Comparison of ENCODE assay signal across 9 cellular contexts in the genomic region with DNA sequence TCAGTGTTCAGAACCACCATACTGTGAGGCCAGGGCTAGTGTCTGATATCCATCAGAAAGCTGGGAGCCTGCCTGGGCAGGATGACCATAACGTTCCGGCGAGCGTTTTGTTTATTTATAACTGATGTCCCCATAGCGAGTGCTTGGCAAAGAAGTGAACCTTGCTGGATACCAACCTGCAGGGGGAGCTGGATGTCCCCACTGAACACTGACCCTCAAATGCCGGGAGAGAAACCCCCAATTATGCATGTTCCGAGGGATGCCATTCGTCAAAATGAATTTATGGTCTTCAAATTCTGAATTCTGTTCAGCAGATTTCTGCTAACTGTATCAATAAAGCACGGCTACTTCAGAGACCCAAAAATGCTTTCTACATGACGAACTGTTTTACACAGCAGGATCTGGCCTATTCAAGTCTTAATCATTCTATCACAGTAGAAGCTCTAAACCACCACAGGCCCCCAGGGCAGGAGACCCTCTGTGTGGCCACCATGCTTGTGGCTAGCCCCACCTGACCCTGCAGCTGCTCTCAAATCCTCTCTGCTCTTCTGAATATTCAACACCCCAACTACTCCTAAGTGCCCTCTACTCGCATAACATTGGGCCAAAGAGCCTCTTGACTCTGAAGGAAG. TPM values are rescaled to one million over a fixed set of nuclear protein-coding genes. Genes with fewer than 3 reads are reported as not detected.
DNase-seq lines count a peak whose midpoint lies in the region; ATAC-seq and TF ChIP-seq lines count a peak whose summit lies in the region.
"Had no signal": no experiment of that assay in that cellular context is flagged by ENCODE, and none has a peak within 500 bp of the region (broad histone marks: within the 10 kb centered on the region; RNA-seq: fewer than 3 reads in every experiment).

No MANE protein-coding gene starts in this region.

- no peak overlapping the region for H2AFZ ChIP-seq in OCI-LY3 (ENCODE audit: low read depth, low read length)
- no peak overlapping the region for H2AFZ ChIP-seq in neural cell (ENCODE audit: low read depth, low read length)

- H3K9me3 ChIP-seq in OCI-LY3 (ENCODE audit: insufficient read depth, low read length), result no peaks in the 10 kb centered on the region
- no peaks in the 10 kb centered on the region for H3K9me3 ChIP-seq in neural cell (ENCODE audit: low read length)
- no peaks in the 10 kb centered on the region for H3K9me3 ChIP-seq in effector memory CD4-positive, alpha-beta T cell (ENCODE audit: control insufficient read depth, low read length)

- H4K20me1 ChIP-seq in OCI-LY3 (ENCODE audit: insufficient read depth, low read length) (no peaks in the 10 kb centered on the region), neural cell (ENCODE audit: insufficient read depth) (no peaks in the 10 kb centered on the region)

- H3K27me3 ChIP-seq in OCI-LY3 (ENCODE audit: low read depth, low read length) (no peaks in the 10 kb centered on the region), neural cell (ENCODE audit: insufficient read depth, low read depth, low read length) (no peaks in the 10 kb centered on the region)
- H3K27me3 ChIP-seq in effector memory CD4-positive, alpha-beta T cell (replicated peaks; ENCODE audit: control insufficient read depth, insufficient read depth, low read length, poor library complexity, severe bottlenecking), result no peaks in the 10 kb centered on the region

- no peak for TF ChIP-seq EP300 in neural cell (conservative IDR thresholded peaks at IDR 0.05; ENCODE audit: poor library complexity, severe bottlenecking)

- no peak overlapping the region for H3K4me2 ChIP-seq in OCI-LY3 (ENCODE audit: low read length)
- no peak overlapping the region for H3K4me2 ChIP-seq in neural cell (ENCODE audit: low read length)

- no peaks in the 10 kb centered on the region for H3K79me2 ChIP-seq in OCI-LY3 (ENCODE audit: low read length)
- no peaks in the 10 kb centered on the region for H3K79me2 ChIP-seq in neural cell (replicated peaks; ENCODE audit: insufficient read depth, low read length)

- no peaks in the 10 kb centered on the region for H3F3A ChIP-seq in neural cell (ENCODE audit: insufficient read depth, low read length, poor library complexity, severe bottlenecking)

- H3K36me3 ChIP-seq in OCI-LY3 (replicated peaks; ENCODE audit: low read depth, low read length), result peaks cover 3% of the 10 kb centered on the region
- no peaks in the 10 kb centered on the region for H3K36me3 ChIP-seq in neural cell (ENCODE audit: insufficient read depth, low read length)
- peaks cover 15% of the 10 kb centered on the region for H3K36me3 ChIP-seq in effector memory CD4-positive, alpha-beta T cell (ENCODE audit: control insufficient read depth, insufficient read depth, low read length)

- H3K4me3 ChIP-seq in GM12865 (ENCODE audit: low read depth, low read length), result no peak overlapping the region
- no peak overlapping the region for H3K4me3 ChIP-seq in OCI-LY3 (ENCODE audit: low read length)
- no peak overlapping the region for H3K4me3 ChIP-seq in neural cell (ENCODE audit: low read length)
- H3K4me3 ChIP-seq in effector memory CD4-positive, alpha-beta T cell (ENCODE audit: insufficient read depth, low read depth, low read length, poor library complexity, severe bottlenecking), result no peak overlapping the region

- TF ChIP-seq RAD21 in neural cell (conservative IDR thresholded peaks at IDR 0.05), result peak; percentile 21

- H3K27ac ChIP-seq in OCI-LY3 (ENCODE audit: low read length) (no peak overlapping the region), neural cell (ENCODE audit: low read length) (no peak overlapping the region)
- H3K27ac ChIP-seq in effector memory CD4-positive, alpha-beta T cell (ENCODE audit: insufficient read depth, low read length, poor library complexity, severe bottlenecking), result no peak overlapping the region

- H3K9ac ChIP-seq in OCI-LY3 (ENCODE audit: low read length) (no peak overlapping the region), neural cell (ENCODE audit: low read length) (no peak overlapping the region)

- TF ChIP-seq CTCF in GM12865 (IDR thresholded peaks at IDR 0.05; ENCODE audit: insufficient read depth, low read depth, low read length, missing control alignments), result peak; percentile 17
- TF ChIP-seq CTCF in OCI-LY3 (IDR thresholded peaks at IDR 0.05; ENCODE audit: low read depth, low read length), result peak; percentile 47
- TF ChIP-seq CTCF in neural cell (IDR thresholded peaks at IDR 0.05; ENCODE audit: poor library complexity, severe bottlenecking), result peak; percentile 36

- ATAC-seq in esophagus mucosa (peak; percentile 22), HG03095 (IDR thresholded peaks at IDR 0.05; ENCODE audit: unreplicated experiment) (no peak), GM19328 (IDR thresholded peaks at IDR 0.05; ENCODE audit: unreplicated experiment) (no peak)

- DNase-seq in GM12865 (ENCODE audit: low read depth), result no peak
- no peak for DNase-seq in effector memory CD4-positive, alpha-beta T cell
- no peak for DNase-seq in middle frontal gyrus (ENCODE audit: extremely low spot score, low spot score)
- DNase-seq: activated B cell treated with CpG ODN at 0.5 μM for 24 hours had no signal

- no peaks in the 10 kb centered on the region for H3K9me2 ChIP-seq in neural cell (ENCODE audit: insufficient read depth, low read length)

- peaks cover 14% of the 10 kb centered on the region for H3K4me1 ChIP-seq in OCI-LY3 (ENCODE audit: low read length)
- H3K4me1 ChIP-seq in effector memory CD4-positive, alpha-beta T cell (ENCODE audit: control insufficient read depth, insufficient read depth, low read length, poor library complexity, severe bottlenecking), result no peaks in the 10 kb centered on the region

TF ChIP-seq in neural cell, 6 proteins besides CTCF, POLR2A, EP300 and RAD21:
- TF ChIP-seq SMC3 (conservative IDR thresholded peaks at IDR 0.05; ENCODE audit: poor library complexity) (peak; percentile 32), EZH2 (IDR thresholded peaks at IDR 0.05; ENCODE audit: borderline replicate concordance, insufficient read depth, low read length, poor library complexity, severe bottlenecking) (no peak)

RNA-seq across cellular contexts. Expression of a gene that starts 15.2 kb away (rescaled TPM):
- total RNA-seq in esophagus mucosa, result 55.9 TPM
- 159 and 161 TPM in 2 replicates for polyA plus RNA-seq in neural cell
- polyA minus RNA-seq in neural cell, result 120 and 133 TPM in 2 replicates

RNA-seq across cellular contexts. Expression of a gene that starts 23.8 kb away (rescaled TPM):
- total RNA-seq in esophagus mucosa, result 0.64 TPM
- polyA plus RNA-seq in neural cell, result 0.32 TPM in 1 of 2 replicates, not detected in the other
- not detected in 2 replicates for polyA minus RNA-seq in neural cell
- total RNA-seq: activated B cell treated with CpG ODN at 0.5 μM for 24 hours had no signal

RNA-seq across cellular contexts. Expression of a gene that starts 23.8 kb away (rescaled TPM):
- total RNA-seq in esophagus mucosa, result 9.4 TPM
- 97.2 and 111 TPM in 2 replicates for polyA plus RNA-seq in neural cell
- 66.8 and 74.3 TPM in 2 replicates for polyA minus RNA-seq in neural cell

RNA-seq across cellular contexts. Expression of a gene that starts 58.4 kb away (rescaled TPM):
- 80.2 TPM for total RNA-seq in esophagus mucosa
- 117 and 139 TPM in 2 replicates for polyA plus RNA-seq in neural cell
- polyA minus RNA-seq in neural cell, result 77.2 and 88.6 TPM in 2 replicates
